9 cellular contexts compared by ENCODE assay signal in the genomic region with DNA sequence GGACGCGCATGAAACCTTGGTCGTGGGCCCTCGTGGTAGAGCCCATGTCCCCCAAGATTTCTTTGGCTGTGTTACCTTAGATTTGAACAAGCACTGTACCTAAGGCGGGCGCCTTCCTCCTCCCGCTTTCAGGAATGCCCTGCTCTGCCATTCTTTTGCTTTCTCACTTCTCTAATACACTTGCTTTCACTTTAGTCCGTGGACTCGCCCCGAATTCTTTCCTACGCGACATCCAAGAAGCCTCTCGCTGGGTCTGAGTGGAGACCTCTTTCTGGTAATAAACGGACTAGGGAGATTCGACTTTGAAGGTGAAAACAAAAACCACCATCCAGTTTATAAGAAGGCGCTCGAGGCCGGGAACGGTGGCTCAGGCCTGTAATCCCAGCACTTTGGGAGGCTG. TPM values are rescaled to one million over a fixed set of nuclear protein-coding genes. Genes with fewer than 3 reads are reported as not detected.
A peak's percentile ranks its signal among the peaks of the same experiment; 100 is the strongest.
DNase-seq lines count a peak whose midpoint lies in the region; ATAC-seq and TF ChIP-seq lines count a peak whose summit lies in the region.
"Had no signal": no experiment of that assay in that cellular context is flagged by ENCODE, and none has a peak within 500 bp of the region (broad histone marks: within the 10 kb centered on the region; RNA-seq: fewer than 3 reads in every experiment).

No MANE protein-coding gene starts in this region.

- peak overlapping the region; percentile 94 for H3K4me3 Mint-ChIP-seq in activated CD8-positive, alpha-beta memory T cell treated with anti-CD3 and anti-CD28 coated beads, Interleukin-2, amount 10 ng/mL, durations not matched to agents 7 days and 5 days
- H3K4me3 Mint-ChIP-seq in activated CD8-positive, alpha-beta T cell treated with anti-CD3 and anti-CD28 coated beads for 36 hours, result peak overlapping the region; percentile 90

- CTCF ChIA-PET in activated CD8-positive, alpha-beta memory T cell treated with anti-CD3 and anti-CD28 coated beads, Interleukin-2, amount 10 ng/mL, durations not matched to agents 7 days and 5 days (lab: Charles Lee), result interaction anchor here (1.1 to 1.6 kb wide), 3 partner anchors 13 to 24 kb away, joined by 3 to 5 read pairs (median 4); no protein-coding TSS in a partner anchor
- CTCF ChIA-PET in activated CD8-positive, alpha-beta T cell treated with anti-CD3 and anti-CD28 coated beads for 36 hours (lab: Charles Lee), result no interaction called here

- H3K27me3 ChIP-seq in iPS-18a (ENCODE audit: control insufficient read depth, insufficient read depth, low read length) (no peaks in the 10 kb centered on the region), testis (no peaks in the 10 kb centered on the region)

- peaks cover 34% of the 10 kb centered on the region for H3K36me3 Mint-ChIP-seq in activated CD8-positive, alpha-beta memory T cell treated with anti-CD3 and anti-CD28 coated beads, Interleukin-2, amount 10 ng/mL, durations not matched to agents 7 days and 5 days
- H3K36me3 Mint-ChIP-seq in activated CD8-positive, alpha-beta T cell treated with anti-CD3 and anti-CD28 coated beads for 36 hours (ENCODE audit: low read depth), result peaks cover 45% of the 10 kb centered on the region

- H3K9me3 Mint-ChIP-seq in activated CD8-positive, alpha-beta memory T cell treated with anti-CD3 and anti-CD28 coated beads, Interleukin-2, amount 10 ng/mL, durations not matched to agents 7 days and 5 days (ENCODE audit: low read depth), result no peaks in the 10 kb centered on the region
- no peaks in the 10 kb centered on the region for H3K9me3 Mint-ChIP-seq in activated CD8-positive, alpha-beta T cell treated with anti-CD3 and anti-CD28 coated beads for 36 hours

- H3K4me1 Mint-ChIP-seq in activated CD8-positive, alpha-beta memory T cell treated with anti-CD3 and anti-CD28 coated beads, Interleukin-2, amount 10 ng/mL, durations not matched to agents 7 days and 5 days, result peaks cover 56% of the 10 kb centered on the region
- peaks cover 47% of the 10 kb centered on the region for H3K4me1 Mint-ChIP-seq in activated CD8-positive, alpha-beta T cell treated with anti-CD3 and anti-CD28 coated beads for 36 hours (ENCODE audit: low read depth)

- H3K27ac Mint-ChIP-seq in activated CD8-positive, alpha-beta memory T cell treated with anti-CD3 and anti-CD28 coated beads, Interleukin-2, amount 10 ng/mL, durations not matched to agents 7 days and 5 days, result peak overlapping the region; percentile 91
- peak overlapping the region; percentile 62 for H3K27ac Mint-ChIP-seq in activated CD8-positive, alpha-beta T cell treated with anti-CD3 and anti-CD28 coated beads for 36 hours

- H3K9me3 ChIP-seq in iPS-18a (ENCODE audit: control insufficient read depth, low read depth, low read length) (no peaks in the 10 kb centered on the region), testis (no peaks in the 10 kb centered on the region)

- POLR2A ChIA-PET in activated CD8-positive, alpha-beta T cell treated with anti-CD3 and anti-CD28 coated beads for 36 hours (lab: Charles Lee), result interaction anchor here (1.7 to 2.2 kb wide), 2 partner anchors 12 to 14 kb away, joined by 5 to 9 read pairs; no protein-coding TSS in a partner anchor

- H3K27ac ChIP-seq in iPS-18a (ENCODE audit: low read length), result no peak overlapping the region
- peak overlapping the region in 1 of 2 donors; percentile 92 for H3K27ac ChIP-seq in testis

- no peak for TF ChIP-seq CTCF in activated CD8-positive, alpha-beta T cell treated with anti-CD3 and anti-CD28 coated beads for 36 hours (IDR thresholded peaks at IDR 0.05)
- no peak for TF ChIP-seq CTCF in testis (IDR thresholded peaks at IDR 0.05)

- TF ChIP-seq POLR2A in testis (IDR thresholded peaks at IDR 0.05), result no peak

- H3K4me3 ChIP-seq in iPS-18a (ENCODE audit: low read length) (peak overlapping the region; percentile 94), testis (peak overlapping the region; percentile 93 to 96)

- WGBS in testis, 2 donors, result 59 to 69% methylated on average over 19 of the region's 19 CpGs

- ATAC-seq in activated CD8-positive, alpha-beta memory T cell treated with anti-CD3 and anti-CD28 coated beads, Interleukin-2, amount 10 ng/mL, durations not matched to agents 7 days and 5 days, result no peak
- ATAC-seq in activated CD8-positive, alpha-beta T cell treated with anti-CD3 and anti-CD28 coated beads for 36 hours, result no peak
- ATAC-seq in HG03139 (IDR thresholded peaks at IDR 0.05; ENCODE audit: unreplicated experiment), result no peak
- ATAC-seq in HG02678 (IDR thresholded peaks at IDR 0.05; ENCODE audit: unreplicated experiment), result no peak

- DNase-seq in activated CD8-positive, alpha-beta memory T cell treated with anti-CD3 and anti-CD28 coated beads, Interleukin-2, amount 10 ng/mL, durations not matched to agents 7 days and 5 days, result peak; percentile 41
- no peak for DNase-seq in activated CD8-positive, alpha-beta memory T cell treated with anti-CD3 and anti-CD28 coated beads, Interleukin-2, amount 50 U/mL, for 4 hours
- DNase-seq in activated CD8-positive, alpha-beta T cell treated with anti-CD3 and anti-CD28 coated beads for 36 hours, result no peak
- DNase-seq in testis, result no peak
- DNase-seq in kidney tubule cell (ENCODE audit: low spot score), result no peak
- DNase-seq: COR-L47 had no signal

- peaks cover 13% of the 10 kb centered on the region for H3K4me1 ChIP-seq in iPS-18a (ENCODE audit: control insufficient read depth, low read depth, low read length)
- H3K4me1 ChIP-seq in testis, result peaks cover 22% of the 10 kb centered on the region

- no peaks in the 10 kb centered on the region for H3K27me3 Mint-ChIP-seq in activated CD8-positive, alpha-beta memory T cell treated with anti-CD3 and anti-CD28 coated beads, Interleukin-2, amount 10 ng/mL, durations not matched to agents 7 days and 5 days
- H3K27me3 Mint-ChIP-seq in activated CD8-positive, alpha-beta T cell treated with anti-CD3 and anti-CD28 coated beads for 36 hours, result no peaks in the 10 kb centered on the region

- H3K9ac ChIP-seq in iPS-18a (ENCODE audit: low read length), result peak overlapping the region; percentile 81

- intact Hi-C loops in activated CD8-positive, alpha-beta T cell treated with anti-CD3 and anti-CD28 coated beads for 36 hours (cut with micrococcal nuclease), result no loop called here
- intact Hi-C loops in testis (cut with DNase I; ENCODE audit: low total_unique reads), result no loop called here

- H3K36me3 ChIP-seq in iPS-18a (ENCODE audit: control insufficient read depth, low read depth, low read length) (peaks cover 11% of the 10 kb centered on the region), testis (ENCODE audit: low read depth, missing control alignments) (no peaks in the 10 kb centered on the region)

RNA-seq across cellular contexts. Expression of a gene that starts 1.2 kb away (rescaled TPM):
- total RNA-seq in activated CD8-positive, alpha-beta memory T cell treated with anti-CD3 and anti-CD28 coated beads, Interleukin-2, amount 10 ng/mL, durations not matched to agents 7 days and 5 days, result 100 to 1,000 TPM; 150 to 155 TPM
- total RNA-seq in activated CD8-positive, alpha-beta T cell treated with anti-CD3 and anti-CD28 coated beads for 36 hours, result 100 to 1,000 TPM; 123 to 133 TPM
- total RNA-seq in testis, result 100 to 1,000 TPM; 119 to 120 TPM
- 66.2 TPM for polyA plus RNA-seq in testis (ENCODE audit: insufficient read depth, low read depth, low replicate concordance)
